Comparison of ENCODE assay signal across 3 cellular contexts in the genomic region with DNA sequence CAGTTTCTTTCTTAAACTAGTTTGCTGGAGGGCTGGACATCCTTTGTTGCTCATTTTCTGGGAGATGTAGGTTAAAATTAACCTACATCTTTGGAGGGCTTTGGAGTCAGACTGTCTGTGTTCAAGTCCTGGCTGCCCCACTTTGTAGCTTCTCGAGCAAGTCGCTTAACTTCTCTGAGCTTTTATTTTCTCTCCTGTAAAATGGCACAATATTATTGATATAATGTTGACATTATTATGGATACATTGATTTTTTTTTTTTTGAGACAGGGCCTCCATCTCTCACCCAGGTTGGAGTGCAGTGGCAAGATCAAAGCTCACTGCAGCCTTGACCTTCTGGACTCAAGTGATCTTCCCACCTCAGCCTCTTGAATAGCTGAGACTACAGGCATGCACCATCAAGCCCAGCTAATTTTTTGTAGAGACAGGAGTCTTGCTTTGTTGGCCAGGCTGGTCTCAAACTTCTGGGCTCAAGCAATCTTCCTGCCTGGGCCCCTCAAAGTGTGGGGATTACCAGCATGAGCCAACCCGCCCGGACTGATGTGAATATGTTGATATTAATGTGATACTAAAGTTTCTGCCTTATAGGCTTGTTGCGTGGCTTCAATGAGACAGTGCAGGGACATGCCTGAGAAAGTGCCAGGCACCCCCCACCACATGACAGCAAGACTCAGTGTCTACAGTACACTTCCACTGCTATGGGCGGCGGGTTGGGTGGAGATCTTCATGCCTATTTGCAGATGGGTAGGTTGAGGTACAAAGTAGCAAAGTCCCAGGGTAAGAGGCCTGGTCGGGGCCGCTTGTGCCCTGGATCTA.
TF ChIP-seq lines count a peak whose summit lies in the region.

No MANE protein-coding gene starts in this region.

TF ChIP-seq in SK-N-SH, 30 proteins besides CTCF, POLR2A, EP300 and RAD21:
- TF ChIP-seq RCOR1 (IDR thresholded peaks at IDR 0.05; ENCODE audit: low read length) (no peak), ELF1 (IDR thresholded peaks at IDR 0.05) (no peak), TAF1 (IDR thresholded peaks at IDR 0.05; ENCODE audit: borderline replicate concordance, low read depth, low read length) (no peak), YY1 (IDR thresholded peaks at IDR 0.05; ENCODE audit: low read depth) (no peak), TCF12 (IDR thresholded peaks at IDR 0.05) (no peak), NRF1 (IDR thresholded peaks at IDR 0.05; ENCODE audit: low read depth, low read length) (no peak), JUND (IDR thresholded peaks at IDR 0.05) (no peak), FOXM1 (IDR thresholded peaks at IDR 0.05; ENCODE audit: low read depth) (no peak)
- TF ChIP-seq, protein P1, sequence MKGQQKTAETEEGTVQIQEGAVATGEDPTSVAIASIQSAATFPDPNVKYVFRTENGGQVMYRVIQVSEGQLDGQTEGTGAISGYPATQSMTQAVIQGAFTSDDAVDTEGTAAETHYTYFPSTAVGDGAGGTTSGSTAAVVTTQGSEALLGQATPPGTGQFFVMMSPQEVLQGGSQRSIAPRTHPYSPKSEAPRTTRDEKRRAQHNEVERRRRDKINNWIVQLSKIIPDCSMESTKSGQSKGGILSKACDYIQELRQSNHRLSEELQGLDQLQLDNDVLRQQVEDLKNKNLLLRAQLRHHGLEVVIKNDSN (IDR thresholded peaks at IDR 0.05; ENCODE audit: borderline replicate concordance, low read depth) = no peak

TF ChIP-seq in SK-N-SH treated with all-trans-retinoic acid at 6 μM for 48 hours, 23 proteins besides CTCF, POLR2A, EP300 and RAD21:
- TF ChIP-seq ZFP30 (CRISPR knock-in tag; IDR thresholded peaks at IDR 0.05) (no peak), ESRRG (CRISPR knock-in tag; IDR thresholded peaks at IDR 0.05) (no peak), TOX (CRISPR knock-in tag; IDR thresholded peaks at IDR 0.05; ENCODE audit: borderline replicate concordance) (no peak), ZNF70 (CRISPR knock-in tag; IDR thresholded peaks at IDR 0.05) (no peak), RARB (CRISPR knock-in tag; IDR thresholded peaks at IDR 0.05) (no peak), ZC3H10 (CRISPR knock-in tag; IDR thresholded peaks at IDR 0.05) (no peak), ISL1 (CRISPR knock-in tag; IDR thresholded peaks at IDR 0.05) (no peak), ZNF8 (CRISPR knock-in tag; IDR thresholded peaks at IDR 0.05) (no peak), PPARA (CRISPR knock-in tag; IDR thresholded peaks at IDR 0.05; ENCODE audit: borderline replicate concordance) (no peak)
- TF ChIP-seq, protein P2, sequence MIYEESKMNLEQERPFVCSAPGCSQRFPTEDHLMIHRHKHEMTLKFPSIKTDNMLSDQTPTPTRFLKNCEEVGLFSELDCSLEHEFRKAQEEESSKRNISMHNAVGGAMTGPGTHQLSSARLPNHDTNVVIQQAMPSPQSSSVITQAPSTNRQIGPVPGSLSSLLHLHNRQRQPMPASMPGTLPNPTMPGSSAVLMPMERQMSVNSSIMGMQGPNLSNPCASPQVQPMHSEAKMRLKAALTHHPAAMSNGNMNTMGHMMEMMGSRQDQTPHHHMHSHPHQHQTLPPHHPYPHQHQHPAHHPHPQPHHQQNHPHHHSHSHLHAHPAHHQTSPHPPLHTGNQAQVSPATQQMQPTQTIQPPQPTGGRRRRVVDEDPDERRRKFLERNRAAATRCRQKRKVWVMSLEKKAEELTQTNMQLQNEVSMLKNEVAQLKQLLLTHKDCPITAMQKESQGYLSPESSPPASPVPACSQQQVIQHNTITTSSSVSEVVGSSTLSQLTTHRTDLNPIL (CRISPR knock-in tag; IDR thresholded peaks at IDR 0.05; ENCODE audit: low read depth) = no peak
- TF ChIP-seq, protein P3, sequence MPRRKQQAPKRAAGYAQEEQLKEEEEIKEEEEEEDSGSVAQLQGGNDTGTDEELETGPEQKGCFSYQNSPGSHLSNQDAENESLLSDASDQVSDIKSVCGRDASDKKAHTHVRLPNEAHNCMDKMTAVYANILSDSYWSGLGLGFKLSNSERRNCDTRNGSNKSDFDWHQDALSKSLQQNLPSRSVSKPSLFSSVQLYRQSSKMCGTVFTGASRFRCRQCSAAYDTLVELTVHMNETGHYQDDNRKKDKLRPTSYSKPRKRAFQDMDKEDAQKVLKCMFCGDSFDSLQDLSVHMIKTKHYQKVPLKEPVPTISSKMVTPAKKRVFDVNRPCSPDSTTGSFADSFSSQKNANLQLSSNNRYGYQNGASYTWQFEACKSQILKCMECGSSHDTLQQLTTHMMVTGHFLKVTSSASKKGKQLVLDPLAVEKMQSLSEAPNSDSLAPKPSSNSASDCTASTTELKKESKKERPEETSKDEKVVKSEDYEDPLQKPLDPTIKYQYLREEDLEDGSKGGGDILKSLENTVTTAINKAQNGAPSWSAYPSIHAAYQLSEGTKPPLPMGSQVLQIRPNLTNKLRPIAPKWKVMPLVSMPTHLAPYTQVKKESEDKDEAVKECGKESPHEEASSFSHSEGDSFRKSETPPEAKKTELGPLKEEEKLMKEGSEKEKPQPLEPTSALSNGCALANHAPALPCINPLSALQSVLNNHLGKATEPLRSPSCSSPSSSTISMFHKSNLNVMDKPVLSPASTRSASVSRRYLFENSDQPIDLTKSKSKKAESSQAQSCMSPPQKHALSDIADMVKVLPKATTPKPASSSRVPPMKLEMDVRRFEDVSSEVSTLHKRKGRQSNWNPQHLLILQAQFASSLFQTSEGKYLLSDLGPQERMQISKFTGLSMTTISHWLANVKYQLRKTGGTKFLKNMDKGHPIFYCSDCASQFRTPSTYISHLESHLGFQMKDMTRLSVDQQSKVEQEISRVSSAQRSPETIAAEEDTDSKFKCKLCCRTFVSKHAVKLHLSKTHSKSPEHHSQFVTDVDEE (CRISPR knock-in tag; IDR thresholded peaks at IDR 0.05) = no peak

TF ChIP-seq in HCT116, 20 proteins besides CTCF, POLR2A, EP300 and RAD21:
- TF ChIP-seq ZNF274 (IDR thresholded peaks at IDR 0.05; ENCODE audit: low read depth, low read length) = no peak
- no peak for TF ChIP-seq JUND (IDR thresholded peaks at IDR 0.05)
- no peak for TF ChIP-seq YY1 (IDR thresholded peaks at IDR 0.05; ENCODE audit: extremely low read depth, insufficient replicate concordance, low read depth, low read length)
- no peak for TF ChIP-seq ZFX (IDR thresholded peaks at IDR 0.05)
- TF ChIP-seq TCF7L2 (IDR thresholded peaks at IDR 0.05; ENCODE audit: borderline replicate concordance, extremely low read depth, insufficient read depth, insufficient read length) = no peak
- TF ChIP-seq, protein P4, sequence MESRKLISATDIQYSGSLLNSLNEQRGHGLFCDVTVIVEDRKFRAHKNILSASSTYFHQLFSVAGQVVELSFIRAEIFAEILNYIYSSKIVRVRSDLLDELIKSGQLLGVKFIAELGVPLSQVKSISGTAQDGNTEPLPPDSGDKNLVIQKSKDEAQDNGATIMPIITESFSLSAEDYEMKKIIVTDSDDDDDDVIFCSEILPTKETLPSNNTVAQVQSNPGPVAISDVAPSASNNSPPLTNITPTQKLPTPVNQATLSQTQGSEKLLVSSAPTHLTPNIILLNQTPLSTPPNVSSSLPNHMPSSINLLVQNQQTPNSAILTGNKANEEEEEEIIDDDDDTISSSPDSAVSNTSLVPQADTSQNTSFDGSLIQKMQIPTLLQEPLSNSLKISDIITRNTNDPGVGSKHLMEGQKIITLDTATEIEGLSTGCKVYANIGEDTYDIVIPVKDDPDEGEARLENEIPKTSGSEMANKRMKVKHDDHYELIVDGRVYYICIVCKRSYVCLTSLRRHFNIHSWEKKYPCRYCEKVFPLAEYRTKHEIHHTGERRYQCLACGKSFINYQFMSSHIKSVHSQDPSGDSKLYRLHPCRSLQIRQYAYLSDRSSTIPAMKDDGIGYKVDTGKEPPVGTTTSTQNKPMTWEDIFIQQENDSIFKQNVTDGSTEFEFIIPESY (IDR thresholded peaks at IDR 0.05; ENCODE audit: extremely low read depth, insufficient replicate concordance, low read length) = no peak
- no peak for TF ChIP-seq CBX3 (IDR thresholded peaks at IDR 0.05; ENCODE audit: low read depth)
- no peak for TF ChIP-seq EGR1 (IDR thresholded peaks at IDR 0.05; ENCODE audit: low read depth)
- no peak for TF ChIP-seq POLR2AphosphoS5 (IDR thresholded peaks at IDR 0.05; ENCODE audit: low read depth, low read length)
- TF ChIP-seq EZH2 (IDR thresholded peaks at IDR 0.05) = no peak
- no peak for TF ChIP-seq ELF1 (IDR thresholded peaks at IDR 0.05; ENCODE audit: borderline replicate concordance, low read depth)
- no peak for TF ChIP-seq SIN3A (IDR thresholded peaks at IDR 0.05; ENCODE audit: low read depth)
- TF ChIP-seq SRF (IDR thresholded peaks at IDR 0.05; ENCODE audit: low read depth) = no peak
- TF ChIP-seq, protein P5, sequence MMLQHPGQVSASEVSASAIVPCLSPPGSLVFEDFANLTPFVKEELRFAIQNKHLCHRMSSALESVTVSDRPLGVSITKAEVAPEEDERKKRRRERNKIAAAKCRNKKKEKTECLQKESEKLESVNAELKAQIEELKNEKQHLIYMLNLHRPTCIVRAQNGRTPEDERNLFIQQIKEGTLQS (IDR thresholded peaks at IDR 0.05) = no peak
TF ChIP-seq in HCT116: peak in this region for 0.
